ENCODE assay signal across 9 cellular contexts in the genomic region with DNA sequence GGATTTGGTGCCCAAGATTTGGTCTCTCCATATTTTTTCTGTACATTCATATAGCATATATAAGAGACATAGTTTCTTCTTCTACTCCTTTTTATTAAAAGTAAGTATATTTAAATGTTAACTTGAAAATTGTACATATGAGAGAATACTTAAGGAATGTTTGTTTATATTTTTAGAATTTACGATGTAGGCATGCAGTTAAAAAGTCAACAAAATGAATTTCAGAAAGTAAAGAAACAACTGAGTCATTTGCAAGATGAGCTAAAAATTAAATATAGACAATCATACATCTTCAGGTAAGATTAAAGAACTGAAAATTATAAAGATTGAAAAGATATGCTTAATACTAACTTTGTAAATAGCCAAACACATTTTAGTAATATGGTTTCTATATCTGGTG.
"Had no signal": no experiment of that assay in that cellular context is flagged by ENCODE, and none has a peak within 500 bp of the region (broad histone marks: within the 10 kb centered on the region; RNA-seq: fewer than 3 reads in every experiment).

No MANE protein-coding gene starts in this region.

- H2AFZ ChIP-seq: GM23338 had no signal

- H3K4me2 ChIP-seq: GM23338 had no signal

- H3K4me3 ChIP-seq: GM23338, K562 had no signal

- ATAC-seq: GM23338, K562 had no signal

- DNase-seq: H9, HCEC 1CT, IMR-90, KG1 had no signal

- FAIRE-seq: H1, H54, HTR-8/SVneo, K562 had no signal
